28 cellular contexts compared by ENCODE assay signal in the genomic region with DNA sequence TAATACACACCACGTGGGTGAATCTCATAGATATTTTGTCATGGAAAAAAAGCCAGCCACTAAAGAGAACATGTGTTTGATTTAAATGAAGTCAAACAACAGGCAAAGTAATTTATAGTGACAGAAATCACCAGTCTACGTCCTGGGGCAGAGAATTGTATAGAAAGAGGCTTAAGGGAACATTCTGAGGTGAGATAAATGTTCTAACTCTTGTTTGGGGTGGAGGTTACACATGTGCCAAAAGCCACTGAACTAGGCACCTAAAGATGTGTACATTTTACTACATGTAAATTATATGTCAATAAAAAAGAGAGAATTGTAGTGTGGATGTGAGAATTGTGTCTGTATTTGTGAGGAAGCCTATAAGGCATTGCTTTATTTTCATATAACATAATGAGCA.
"Had no signal": no experiment of that assay in that cellular context is flagged by ENCODE, and none has a peak within 500 bp of the region (broad histone marks: within the 10 kb centered on the region; RNA-seq: fewer than 3 reads in every experiment).

No MANE protein-coding gene starts in this region.

- H3K4me1 ChIP-seq: stomach, suprapubic skin, testis, thyroid gland, tibial artery, tibial nerve, transverse colon, upper lobe of left lung, upper lobe of right lung, uterus, vagina had no signal

- H3K4me1 Mint-ChIP-seq: stimulated activated effector memory CD8-positive, alpha-beta T cell treated with anti-CD3 and anti-CD28 coated beads, Interleukin-12 subunit alpha, Interleukin-12 subunit beta, amount 100 ng/mL, for 72 hours; stimulated activated memory B cell treated with anti-CD40 and anti-IgM and Interleukin-4, amounts not matched to agents 10 μg/mL and 1 μg/mL and 100 μg/mL, for 72 hours; stimulated activated naive B cell treated with anti-CD40 and anti-IgM and Interleukin-4, amounts not matched to agents 10 μg/mL and 1 μg/mL and 100 μg/mL, for 72 hours; stimulated activated naive CD8-positive, alpha-beta T cell treated with anti-CD3 and anti-CD28 coated beads, Interleukin-15, amount 100 ng/mL, for 72 hours had no signal

- FAIRE-seq: urothelium cell line had no signal

- H3K36me3 ChIP-seq: stomach, suprapubic skin, thoracic aorta, thyroid gland, tibial artery, tibial nerve, transverse colon, upper lobe of left lung, upper lobe of right lung, uterus, vagina had no signal

- H3K27me3 Mint-ChIP-seq: stimulated activated memory B cell treated with anti-CD40 and anti-IgM and Interleukin-4, amounts not matched to agents 10 μg/mL and 1 μg/mL and 100 μg/mL, for 72 hours; stimulated activated naive B cell treated with anti-CD40 and anti-IgM and Interleukin-4, amounts not matched to agents 10 μg/mL and 1 μg/mL and 100 μg/mL, for 72 hours; stimulated activated naive CD8-positive, alpha-beta T cell treated with anti-CD3 and anti-CD28 coated beads, Interleukin-15, amount 100 ng/mL, for 72 hours; stimulated activated naive CD8-positive, alpha-beta T cell treated with anti-CD3 and anti-CD28 coated beads, Interleukin-15, Interleukin-2, amounts not matched to agents 100 ng/mL and 50 ng/mL, for 24 hours; type B pancreatic cell had no signal

- H3K4me3 ChIP-seq: stomach, suprapubic skin, testis, thoracic aorta, thyroid gland, tibial artery, tibial nerve, transverse colon, upper lobe of left lung, upper lobe of right lung, uterus, vagina had no signal

- H3K27ac ChIP-seq: stomach, suprapubic skin, testis, thoracic aorta, thyroid gland, tibial artery, tibial nerve, transverse colon, upper lobe of left lung, upper lobe of right lung, uterus, vagina had no signal

- H3K36me3 Mint-ChIP-seq: stimulated activated effector memory CD8-positive, alpha-beta T cell treated with anti-CD3 and anti-CD28 coated beads, Interleukin-12 subunit alpha, Interleukin-12 subunit beta, amount 100 ng/mL, for 72 hours; stimulated activated memory B cell treated with anti-CD40 and anti-IgM and Interleukin-4, amounts not matched to agents 10 μg/mL and 1 μg/mL and 100 μg/mL, for 72 hours; stimulated activated naive B cell treated with anti-CD40 and anti-IgM and Interleukin-4, amounts not matched to agents 10 μg/mL and 1 μg/mL and 100 μg/mL, for 72 hours; type B pancreatic cell had no signal

- H3K4me3 Mint-ChIP-seq: stimulated activated effector memory CD8-positive, alpha-beta T cell treated with anti-CD3 and anti-CD28 coated beads, Interleukin-12 subunit alpha, Interleukin-12 subunit beta, amount 100 ng/mL, for 72 hours; stimulated activated memory B cell treated with anti-CD40 and anti-IgM and Interleukin-4, amounts not matched to agents 10 μg/mL and 1 μg/mL and 100 μg/mL, for 72 hours; stimulated activated naive B cell treated with anti-CD40 and anti-IgM and Interleukin-4, amounts not matched to agents 10 μg/mL and 1 μg/mL and 100 μg/mL, for 72 hours; stimulated activated naive CD8-positive, alpha-beta T cell treated with anti-CD3 and anti-CD28 coated beads, Interleukin-15, amount 100 ng/mL, for 72 hours; stimulated activated naive CD8-positive, alpha-beta T cell treated with anti-CD3 and anti-CD28 coated beads, Interleukin-15, Interleukin-2, amounts not matched to agents 100 ng/mL and 50 ng/mL, for 24 hours; type B pancreatic cell had no signal

- H3K27ac Mint-ChIP-seq: stimulated activated effector memory CD8-positive, alpha-beta T cell treated with anti-CD3 and anti-CD28 coated beads, Interleukin-12 subunit alpha, Interleukin-12 subunit beta, amount 100 ng/mL, for 72 hours; stimulated activated memory B cell treated with anti-CD40 and anti-IgM and Interleukin-4, amounts not matched to agents 10 μg/mL and 1 μg/mL and 100 μg/mL, for 72 hours; stimulated activated naive B cell treated with anti-CD40 and anti-IgM and Interleukin-4, amounts not matched to agents 10 μg/mL and 1 μg/mL and 100 μg/mL, for 72 hours; stimulated activated naive CD8-positive, alpha-beta T cell treated with anti-CD3 and anti-CD28 coated beads, Interleukin-15, amount 100 ng/mL, for 72 hours; stimulated activated naive CD8-positive, alpha-beta T cell treated with anti-CD3 and anti-CD28 coated beads, Interleukin-15, Interleukin-2, amounts not matched to agents 100 ng/mL and 50 ng/mL, for 24 hours; type B pancreatic cell had no signal

- H3K9me3 ChIP-seq: stomach, suprapubic skin, testis, thoracic aorta, thyroid gland, tibial artery, tibial nerve, transverse colon, upper lobe of left lung, upper lobe of right lung, uterus, vagina had no signal

- H3K27me3 ChIP-seq: stomach, suprapubic skin, testis, thyroid gland, tibial artery, tibial nerve, transverse colon, upper lobe of left lung, upper lobe of right lung, uterus, vagina had no signal

- H3K9me3 Mint-ChIP-seq: stimulated activated effector memory CD8-positive, alpha-beta T cell treated with anti-CD3 and anti-CD28 coated beads, Interleukin-12 subunit alpha, Interleukin-12 subunit beta, amount 100 ng/mL, for 72 hours; stimulated activated memory B cell treated with anti-CD40 and anti-IgM and Interleukin-4, amounts not matched to agents 10 μg/mL and 1 μg/mL and 100 μg/mL, for 72 hours; stimulated activated naive B cell treated with anti-CD40 and anti-IgM and Interleukin-4, amounts not matched to agents 10 μg/mL and 1 μg/mL and 100 μg/mL, for 72 hours; stimulated activated naive CD8-positive, alpha-beta T cell treated with anti-CD3 and anti-CD28 coated beads, Interleukin-15, amount 100 ng/mL, for 72 hours; stimulated activated naive CD8-positive, alpha-beta T cell treated with anti-CD3 and anti-CD28 coated beads, Interleukin-15, Interleukin-2, amounts not matched to agents 100 ng/mL and 50 ng/mL, for 24 hours; type B pancreatic cell had no signal

- DNase-seq: stimulated activated CD4-positive, alpha-beta T cell treated with anti-CD3 and anti-CD28 coated beads, Interleukin-2, amount 100 ng/mL, for 48 hours; stimulated activated CD4-positive, alpha-beta T cell treated with anti-CD3 and anti-CD28 coated beads, Interleukin-4, amount 100 ng/mL, for 1 hour; stimulated activated CD4-positive, alpha-beta T cell treated with anti-CD3 and anti-CD28 coated beads, Interleukin-4, amount 100 ng/mL, for 24 hours; stimulated activated CD4-positive, alpha-beta T cell treated with anti-CD3 and anti-CD28 coated beads, Interleukin-4, amount 100 ng/mL, for 4 hours; stimulated activated CD8-positive, alpha-beta memory T cell treated with anti-CD3 and anti-CD28 coated beads, Interleukin-4, amount 100 ng/mL, for 48 hours; stimulated activated naive B cell treated with anti-CD40 and anti-IgM and Interleukin-4, amounts not matched to agents 10 μg/mL and 1 μg/mL and 100 μg/mL, for 72 hours; stimulated activated naive CD4-positive, alpha-beta T cell; stimulated activated naive CD4-positive, alpha-beta T cell treated with Interleukin-2 at 50 U/mL for 16 hours; stimulated activated naive CD8-positive, alpha-beta T cell treated with anti-CD3 and anti-CD28 coated beads, Interleukin-15, amount 100 ng/mL, for 72 hours; stimulated activated naive CD8-positive, alpha-beta T cell treated with anti-CD3 and anti-CD28 coated beads, Interleukin-15, Interleukin-2, amounts not matched to agents 100 U/mL and 50 U/mL, for 24 hours; stomach; substantia nigra; testis; thyroid gland; tibial artery; transverse colon; upper lobe of left lung; upper lobe of right lung; uterus had no signal
